1 cellular context compared by ENCODE assay signal in genomic region chr14:21455912-21456667, GRCh38.
TF ChIP-seq lines count a peak whose summit lies in the region.

CHD8 (minus strand) TSS chr14:21456123; CDS start chr14:21431643, 24,480 bp downstream.

TF ChIP-seq in HepG2, 621 proteins besides CTCF, POLR2A, EP300 and RAD21 (continued from another document and continues in another):
- TF ChIP-seq CREB3 (CRISPR knock-in tag; IDR thresholded peaks at IDR 0.05) (no peak), ZSCAN31 (CRISPR knock-in tag; IDR thresholded peaks at IDR 0.05; ENCODE audit: low read depth) (peak; percentile 94), ZSCAN20 (CRISPR knock-in tag; IDR thresholded peaks at IDR 0.05; ENCODE audit: borderline replicate concordance) (0 out of 2 replicates have a peak, but pooled peaks have one; percentile 68), NBN (conservative IDR thresholded peaks at IDR 0.05) (no peak), CREM (IDR thresholded peaks at IDR 0.05) (peak; percentile 96), CREM (CRISPR knock-in tag; IDR thresholded peaks at IDR 0.05) (no peak), MXD4 (CRISPR knock-in tag; IDR thresholded peaks at IDR 0.05) (peak; percentile 91), ZNF784 (CRISPR knock-in tag; IDR thresholded peaks at IDR 0.05; ENCODE audit: borderline replicate concordance) (no peak), KLF16 (CRISPR knock-in tag; IDR thresholded peaks at IDR 0.05) (no peak; a peak in 2 of 4 replicates), ZNF121 (CRISPR knock-in tag; IDR thresholded peaks at IDR 0.05) (peak; percentile 43; the same call in 1 of the 2 replicates), ZNF30 (CRISPR knock-in tag; IDR thresholded peaks at IDR 0.05) (no peak), REL (CRISPR knock-in tag; conservative IDR thresholded peaks at IDR 0.05) (peak; percentile 83; the same call in 1 of the 2 replicates), PCBP1 (IDR thresholded peaks at IDR 0.05; ENCODE audit: borderline replicate concordance, low read depth, low read length) (peak; percentile 93; the same call in 1 of the 2 replicates), SALL2 (CRISPR knock-in tag; IDR thresholded peaks at IDR 0.05) (no peak; the same call in 1 of the 2 replicates), CHD2 (IDR thresholded peaks at IDR 0.05; ENCODE audit: low read depth, low read length) (peak; percentile 57; the same call in 1 of the 2 replicates), ASH2L (IDR thresholded peaks at IDR 0.05; ENCODE audit: insufficient read length, low read depth, low read length) (peak; percentile 95), SRSF1 (optimal IDR thresholded peaks at IDR 0.05; ENCODE audit: low read depth, low read length) (no peak), EED (CRISPR knock-in tag; IDR thresholded peaks at IDR 0.05) (peak; percentile 27; the same call in 1 of the 2 replicates), THAP7 (CRISPR knock-in tag; IDR thresholded peaks at IDR 0.05) (peak; percentile 90), MEIS2 (CRISPR knock-in tag; IDR thresholded peaks at IDR 0.05) (0 out of 2 replicates have a peak, but pooled peaks have one; percentile 14), ZNF724P (CRISPR knock-in tag; IDR thresholded peaks at IDR 0.05; ENCODE audit: borderline replicate concordance) (0 out of 2 replicates have a peak, but pooled peaks have one; percentile 42), NFAT5 (CRISPR knock-in tag; IDR thresholded peaks at IDR 0.05) (no peak), NFYC (CRISPR knock-in tag; IDR thresholded peaks at IDR 0.05) (peak; percentile 98), ZFP36L2 (CRISPR knock-in tag; IDR thresholded peaks at IDR 0.05) (no peak), CSRNP1 (CRISPR knock-in tag; IDR thresholded peaks at IDR 0.05) (no peak; the same call in 1 of the 2 replicates), HCFC1 (IDR thresholded peaks at IDR 0.05; ENCODE audit: low read depth, low read length) (peak; percentile 71), ZNF580 (CRISPR knock-in tag; IDR thresholded peaks at IDR 0.05; ENCODE audit: borderline replicate concordance, low read depth) (peak; percentile 91), ZNF264 (CRISPR knock-in tag; IDR thresholded peaks at IDR 0.05) (peak; percentile 17; the same call in 1 of the 2 replicates), TFDP2 (CRISPR knock-in tag; IDR thresholded peaks at IDR 0.05) (peak; percentile 73), SALL1 (CRISPR knock-in tag; IDR thresholded peaks at IDR 0.05) (peak; percentile 94), ZNF703 (CRISPR knock-in tag; IDR thresholded peaks at IDR 0.05; ENCODE audit: borderline replicate concordance) (no peak), SMYD3 (CRISPR knock-in tag; IDR thresholded peaks at IDR 0.05) (0 out of 2 replicates have a peak, but pooled peaks have one; percentile 5), U2AF2 (IDR thresholded peaks at IDR 0.05; ENCODE audit: low read depth, low read length) (0 out of 2 replicates have a peak, but pooled peaks have one; percentile 11), ZBTB8A (CRISPR knock-in tag; IDR thresholded peaks at IDR 0.05; ENCODE audit: borderline replicate concordance, low read depth) (no peak), NKX3-1 (CRISPR knock-in tag; IDR thresholded peaks at IDR 0.05) (no peak; the same call in 1 of the 2 replicates), ZNF446 (CRISPR knock-in tag; IDR thresholded peaks at IDR 0.05) (0 out of 2 replicates have a peak, but pooled peaks have one; percentile 15), ZFX (CRISPR knock-in tag; IDR thresholded peaks at IDR 0.05; ENCODE audit: low read depth) (peak; percentile 96), MAX (IDR thresholded peaks at IDR 0.05) (peak; percentile 86), ZNF547 (CRISPR knock-in tag; IDR thresholded peaks at IDR 0.05) (0 out of 2 replicates have a peak, but pooled peaks have one; percentile 69), THYN1 (CRISPR knock-in tag; IDR thresholded peaks at IDR 0.05; ENCODE audit: borderline replicate concordance, low read depth) (no peak; the same call in 1 of the 2 replicates), ZNF839 (CRISPR knock-in tag; IDR thresholded peaks at IDR 0.05; ENCODE audit: borderline replicate concordance) (peak; percentile 31; the same call in 1 of the 2 replicates), ZSCAN12 (CRISPR knock-in tag; IDR thresholded peaks at IDR 0.05) (0 out of 2 replicates have a peak, but pooled peaks have one; percentile 32), POLR2AphosphoS5 (IDR thresholded peaks at IDR 0.05; ENCODE audit: low read depth, low read length) (peak; percentile 88), ZFP36L1 (CRISPR knock-in tag; IDR thresholded peaks at IDR 0.05) (peak; percentile 83; the same call in 1 of the 2 replicates), AHDC1 (CRISPR knock-in tag; IDR thresholded peaks at IDR 0.05; ENCODE audit: borderline replicate concordance) (peak; percentile 30; the same call in 1 of the 2 replicates)
